Comparison of ENCODE assay signal across 33 cellular contexts in the genomic region with DNA sequence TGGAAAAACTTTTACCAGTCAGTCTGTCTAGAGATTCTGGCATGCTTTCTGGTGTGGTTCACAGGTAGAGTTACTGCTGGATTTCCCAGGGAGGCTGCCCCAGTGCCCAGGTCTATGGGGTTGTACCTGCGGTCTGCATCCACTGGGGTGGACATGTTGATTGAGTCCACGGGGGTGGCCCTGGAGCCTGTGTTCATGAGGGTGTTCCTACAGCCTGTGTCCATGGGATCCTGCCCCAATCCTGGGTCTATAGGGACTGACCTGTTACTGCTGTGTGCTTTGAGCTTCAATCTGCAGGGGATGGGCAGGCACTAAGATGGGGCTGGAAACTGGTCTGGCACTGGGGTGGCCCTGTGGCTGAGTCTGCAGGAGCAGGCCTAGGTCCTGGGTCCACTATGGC. TPM values are rescaled to one million over a fixed set of nuclear protein-coding genes. Genes with fewer than 3 reads are reported as not detected.
"Had no signal": no experiment of that assay in that cellular context is flagged by ENCODE, and none has a peak within 500 bp of the region (broad histone marks: within the 10 kb centered on the region; RNA-seq: fewer than 3 reads in every experiment).

No MANE protein-coding gene starts in this region.

- ATAC-seq: stimulated activated effector memory CD8-positive, alpha-beta T cell treated with anti-CD3 and anti-CD28 coated beads, Interleukin-12 subunit alpha, Interleukin-12 subunit beta, amount 100 ng/mL, for 72 hours; stimulated activated memory B cell treated with anti-CD40 and anti-IgM and Interleukin-4, amounts not matched to agents 10 μg/mL and 1 μg/mL and 100 μg/mL, for 72 hours; stimulated activated naive B cell treated with anti-CD40 and anti-IgM and Interleukin-4, amounts not matched to agents 10 μg/mL and 1 μg/mL and 100 μg/mL, for 72 hours; stimulated activated naive CD8-positive, alpha-beta T cell treated with anti-CD3 and anti-CD28 coated beads, Interleukin-15, amount 100 ng/mL, for 72 hours; stimulated activated naive CD8-positive, alpha-beta T cell treated with anti-CD3 and anti-CD28 coated beads, Interleukin-15, Interleukin-2, amounts not matched to agents 100 U/mL and 50 U/mL, for 24 hours; upper lobe of right lung had no signal

- H3K27me3 ChIP-seq: testis, thyroid gland, tibial artery, tibial nerve, uterus, vagina had no signal

- H3K27ac ChIP-seq: stomach, suprapubic skin, testis, thoracic aorta, thyroid gland, tibial artery, tibial nerve, transverse colon, upper lobe of left lung, upper lobe of right lung, uterus, vagina had no signal

- H3K36me3 Mint-ChIP-seq: stimulated activated effector memory CD8-positive, alpha-beta T cell treated with anti-CD3 and anti-CD28 coated beads, Interleukin-12 subunit alpha, Interleukin-12 subunit beta, amount 100 ng/mL, for 72 hours; type B pancreatic cell had no signal

- H3K4me3 ChIP-seq: stomach, suprapubic skin, testis, thoracic aorta, thyroid gland, tibial artery, tibial nerve, transverse colon, upper lobe of left lung, upper lobe of right lung, uterus, vagina had no signal

- DNase-seq: stimulated activated CD4-positive, alpha-beta T cell treated with anti-CD3 and anti-CD28 coated beads, Interleukin-2, amount 100 ng/mL, for 48 hours; stimulated activated CD4-positive, alpha-beta T cell treated with anti-CD3 and anti-CD28 coated beads, Interleukin-4, amount 100 ng/mL, for 1 hour; stimulated activated CD4-positive, alpha-beta T cell treated with anti-CD3 and anti-CD28 coated beads, Interleukin-4, amount 100 ng/mL, for 24 hours; stimulated activated CD4-positive, alpha-beta T cell treated with anti-CD3 and anti-CD28 coated beads, Interleukin-4, amount 100 ng/mL, for 4 hours; stimulated activated CD8-positive, alpha-beta memory T cell treated with anti-CD3 and anti-CD28 coated beads, Interleukin-4, amount 100 ng/mL, for 48 hours; stimulated activated naive B cell treated with anti-CD40 and anti-IgM and Interleukin-4, amounts not matched to agents 10 μg/mL and 1 μg/mL and 100 μg/mL, for 72 hours; stimulated activated naive CD4-positive, alpha-beta T cell; stimulated activated naive CD4-positive, alpha-beta T cell treated with Interleukin-2 at 50 U/mL for 16 hours; stimulated activated naive CD8-positive, alpha-beta T cell treated with anti-CD3 and anti-CD28 coated beads, Interleukin-15, amount 100 ng/mL, for 72 hours; stimulated activated naive CD8-positive, alpha-beta T cell treated with anti-CD3 and anti-CD28 coated beads, Interleukin-15, Interleukin-2, amounts not matched to agents 100 U/mL and 50 U/mL, for 24 hours; stomach; substantia nigra; testis; thyroid gland; tibial artery; transverse colon; trophoblast cell; upper lobe of left lung; upper lobe of right lung; uterus had no signal

- H3K27ac Mint-ChIP-seq: stimulated activated effector memory CD8-positive, alpha-beta T cell treated with anti-CD3 and anti-CD28 coated beads, Interleukin-12 subunit alpha, Interleukin-12 subunit beta, amount 100 ng/mL, for 72 hours; stimulated activated memory B cell treated with anti-CD40 and anti-IgM and Interleukin-4, amounts not matched to agents 10 μg/mL and 1 μg/mL and 100 μg/mL, for 72 hours; stimulated activated naive B cell treated with anti-CD40 and anti-IgM and Interleukin-4, amounts not matched to agents 10 μg/mL and 1 μg/mL and 100 μg/mL, for 72 hours; stimulated activated naive CD8-positive, alpha-beta T cell treated with anti-CD3 and anti-CD28 coated beads, Interleukin-15, Interleukin-2, amounts not matched to agents 100 ng/mL and 50 ng/mL, for 24 hours; type B pancreatic cell had no signal

- H3K4me1 ChIP-seq: testis, uterus had no signal

- H3K36me3 ChIP-seq: stomach, suprapubic skin, thoracic aorta, thyroid gland, tibial artery, tibial nerve, transverse colon, upper lobe of left lung, upper lobe of right lung, uterus, vagina had no signal

- H3K9me3 ChIP-seq: testis, thyroid gland, upper lobe of right lung, vagina had no signal

- H3K4me3 Mint-ChIP-seq: stimulated activated effector memory CD8-positive, alpha-beta T cell treated with anti-CD3 and anti-CD28 coated beads, Interleukin-12 subunit alpha, Interleukin-12 subunit beta, amount 100 ng/mL, for 72 hours; stimulated activated memory B cell treated with anti-CD40 and anti-IgM and Interleukin-4, amounts not matched to agents 10 μg/mL and 1 μg/mL and 100 μg/mL, for 72 hours; stimulated activated naive B cell treated with anti-CD40 and anti-IgM and Interleukin-4, amounts not matched to agents 10 μg/mL and 1 μg/mL and 100 μg/mL, for 72 hours; stimulated activated naive CD8-positive, alpha-beta T cell treated with anti-CD3 and anti-CD28 coated beads, Interleukin-15, amount 100 ng/mL, for 72 hours; stimulated activated naive CD8-positive, alpha-beta T cell treated with anti-CD3 and anti-CD28 coated beads, Interleukin-15, Interleukin-2, amounts not matched to agents 100 ng/mL and 50 ng/mL, for 24 hours; type B pancreatic cell had no signal

RNA-seq across cellular contexts. Expression of a gene that starts 54.5 kb away (rescaled TPM):
- total RNA-seq: stomach, subcutaneous adipose tissue, temporal lobe, thoracic aorta, thyroid gland, tibial nerve, transverse colon, upper lobe of left lung, upper lobe of right lung, ureter, urinary bladder, uterus, vagina had no signal
- polyA plus RNA-seq: stomach, thymus, urinary bladder had no signal
